In the genomic region with DNA sequence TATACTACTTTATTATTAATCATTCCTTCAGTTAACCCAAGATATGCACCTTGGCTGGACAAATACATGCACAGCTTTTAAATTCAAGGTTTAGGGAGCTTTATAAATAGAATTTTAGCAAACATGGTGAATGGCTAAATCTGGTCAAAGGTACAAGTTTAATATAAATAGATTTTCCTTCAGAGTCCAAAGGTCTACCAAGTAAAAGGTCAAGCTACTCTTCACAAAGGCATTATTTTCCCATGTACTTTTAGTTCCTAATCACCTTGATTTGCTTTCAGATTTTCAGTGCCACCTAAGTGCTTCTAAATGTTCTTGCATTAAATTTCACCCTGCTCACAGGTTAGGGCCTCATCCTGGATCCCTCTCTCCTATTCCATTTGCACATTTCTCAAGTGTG, we compare ENCODE assay signal across 28 cellular contexts.
"Had no signal": no experiment of that assay in that cellular context is flagged by ENCODE, and none has a peak within 500 bp of the region (broad histone marks: within the 10 kb centered on the region; RNA-seq: fewer than 3 reads in every experiment).

No MANE protein-coding gene starts in this region.

- H3K36me3 Mint-ChIP-seq: activated naive CD4-positive, alpha-beta T cell treated with anti-CD3 and anti-CD28 coated beads, Interleukin-2, amount 50 U/mL, for 72 hours had no signal

- H3K4me3 Mint-ChIP-seq: activated CD4-positive, alpha-beta T cell treated with anti-CD3 and anti-CD28 coated beads for 36 hours; activated CD4-positive, alpha-beta T cell treated with anti-CD3 and anti-CD28 coated beads, Interleukin-2, amount 10 ng/mL, durations not matched to agents 7 days and 5 days; activated CD8-positive, alpha-beta T cell treated with anti-CD3 and anti-CD28 coated beads, Interleukin-2, amount 10 ng/mL, durations not matched to agents 7 days and 5 days; activated naive CD4-positive, alpha-beta T cell treated with anti-CD3 and anti-CD28 coated beads for 36 hours; activated T-cell treated with anti-CD3 and anti-CD28 coated beads, Interleukin-2, amount 50 U/mL, for 24 hours; activated T-helper 1 cell treated with anti-CD3 and anti-CD28 coated beads, Interleukin-12 subunit alpha, Interleukin-12 subunit beta, Interleukin-2, Interleukin-4 antibody, amounts not matched to agents 30 ng/mL and 10 ng/mL and 1 ng/mL, durations not matched to agents 14 hours and 24 hours and 36 hours; T-helper 2 cell treated with Interferon-gamma antibody and Interleukin-4, amounts not matched to agents 5 μg/mL and 100 μg/mL, for 36 hours had no signal

- H3K4me3 ChIP-seq: adrenal gland, body of pancreas, breast epithelium, K562, PC-9, SJCRH30, SK-N-MC had no signal

- H3K4me1 Mint-ChIP-seq: activated CD4-positive, alpha-beta T cell treated with anti-CD3 and anti-CD28 coated beads for 36 hours; activated CD4-positive, alpha-beta T cell treated with anti-CD3 and anti-CD28 coated beads, Interleukin-2, amount 10 ng/mL, durations not matched to agents 7 days and 5 days had no signal

- H3K9me3 ChIP-seq: adrenal gland, body of pancreas, breast epithelium, SJCRH30 had no signal

- H3K27me3 Mint-ChIP-seq: activated CD4-positive, alpha-beta T cell treated with anti-CD3 and anti-CD28 coated beads for 36 hours; activated CD4-positive, alpha-beta T cell treated with anti-CD3 and anti-CD28 coated beads, Interleukin-2, amount 10 ng/mL, durations not matched to agents 7 days and 5 days; activated T-cell treated with anti-CD3 and anti-CD28 coated beads, Interleukin-2, amount 50 U/mL, for 24 hours had no signal

- DNase-seq: activated CD4-positive, alpha-beta T cell treated with anti-CD3 and anti-CD28 coated beads for 36 hours; activated CD4-positive, alpha-beta T cell treated with anti-CD3 and anti-CD28 coated beads, Interleukin-2, amount 10 ng/mL, durations not matched to agents 7 days and 5 days; activated CD4-positive, alpha-beta T cell treated with anti-CD3 and anti-CD28 coated beads, Interleukin-2, amount 50 U/mL, for 48 hours; activated CD8-positive, alpha-beta T cell treated with anti-CD3 and anti-CD28 coated beads, Interleukin-2, amount 10 ng/mL, durations not matched to agents 7 days and 5 days; activated gamma-delta T cell treated with Interleukin-2 at 50 U/mL for 16 hours; activated naive CD4-positive, alpha-beta T cell treated with anti-CD3 and anti-CD28 coated beads for 36 hours; activated T-cell treated with anti-CD3 and anti-CD28 coated beads, Interleukin-2, amount 50 U/mL, for 24 hours; adrenal gland; body of pancreas; NCI-H1092 treated with DMSO at 0.1 percent for 48 hours; NCI-H1417; NCI-H146; NCI-H187; NCI-H2081; NCI-H510A; NCI-H526; NCI-H748 treated with DMSO at 0.1 percent for 48 hours; NK-92 treated with Interleukin-12 subunit alpha and Interleukin-12 subunit beta, amount 100 ng/mL, for 24 hours; PC-9; SHP77; SJCRH30 had no signal

- H3K4me1 ChIP-seq: adrenal gland, body of pancreas, breast epithelium, SJCRH30 had no signal

- H3K27me3 ChIP-seq: adrenal gland, body of pancreas, breast epithelium, SJCRH30 had no signal

- H3K27ac Mint-ChIP-seq: activated CD4-positive, alpha-beta T cell treated with anti-CD3 and anti-CD28 coated beads for 36 hours; activated CD4-positive, alpha-beta T cell treated with anti-CD3 and anti-CD28 coated beads, Interleukin-2, amount 10 ng/mL, durations not matched to agents 7 days and 5 days; activated CD8-positive, alpha-beta T cell treated with anti-CD3 and anti-CD28 coated beads, Interleukin-2, amount 10 ng/mL, durations not matched to agents 7 days and 5 days; activated naive CD4-positive, alpha-beta T cell treated with anti-CD3 and anti-CD28 coated beads for 36 hours; activated naive CD4-positive, alpha-beta T cell treated with anti-CD3 and anti-CD28 coated beads, Interleukin-2, amount 50 U/mL, for 72 hours; activated T-cell treated with anti-CD3 and anti-CD28 coated beads, Interleukin-2, amount 50 U/mL, for 24 hours; activated T-helper 1 cell treated with anti-CD3 and anti-CD28 coated beads, Interleukin-12 subunit alpha, Interleukin-12 subunit beta, Interleukin-2, Interleukin-4 antibody, amounts not matched to agents 30 ng/mL and 10 ng/mL and 1 ng/mL, durations not matched to agents 14 hours and 24 hours and 36 hours; T-helper 2 cell treated with Interferon-gamma antibody and Interleukin-4, amounts not matched to agents 5 μg/mL and 100 μg/mL, for 36 hours had no signal

- H3K9me3 Mint-ChIP-seq: activated CD4-positive, alpha-beta T cell treated with anti-CD3 and anti-CD28 coated beads, Interleukin-2, amount 10 ng/mL, durations not matched to agents 7 days and 5 days; activated naive CD4-positive, alpha-beta T cell treated with anti-CD3 and anti-CD28 coated beads for 36 hours; activated T-helper 1 cell treated with anti-CD3 and anti-CD28 coated beads, Interleukin-12 subunit alpha, Interleukin-12 subunit beta, Interleukin-2, Interleukin-4 antibody, amounts not matched to agents 30 ng/mL and 10 ng/mL and 1 ng/mL, durations not matched to agents 14 hours and 24 hours and 36 hours had no signal

- H3K36me3 ChIP-seq: adrenal gland, breast epithelium, SJCRH30 had no signal

- ATAC-seq: activated CD4-positive, alpha-beta T cell treated with anti-CD3 and anti-CD28 coated beads for 36 hours; activated CD4-positive, CD25-positive, alpha-beta regulatory T cell treated with anti-CD3 and anti-CD28 coated beads, Interleukin-2, amount 50 U/mL, for 24 hours; activated CD8-positive, alpha-beta T cell treated with anti-CD3 and anti-CD28 coated beads, Interleukin-2, amount 10 ng/mL, durations not matched to agents 7 days and 5 days; activated naive CD4-positive, alpha-beta T cell treated with anti-CD3 and anti-CD28 coated beads, Interleukin-2, amount 50 U/mL, for 72 hours; body of pancreas; K562 had no signal

- H3K27ac ChIP-seq: adrenal gland, body of pancreas, breast epithelium, PC-9, SJCRH30, SK-N-MC had no signal
